In genomic region chr22:45638834-45639746, GRCh38 we compare ENCODE assay signal across 1 cellular context.
TF ChIP-seq lines count a peak whose summit lies in the region.

No MANE protein-coding gene starts in this region.

TF ChIP-seq in H1, 55 proteins besides CTCF, POLR2A, EP300 and RAD21 (continued from another document):
- peak; percentile 79 for TF ChIP-seq BACH1 (IDR thresholded peaks at IDR 0.05; ENCODE audit: low read length)
